In the genomic region with DNA sequence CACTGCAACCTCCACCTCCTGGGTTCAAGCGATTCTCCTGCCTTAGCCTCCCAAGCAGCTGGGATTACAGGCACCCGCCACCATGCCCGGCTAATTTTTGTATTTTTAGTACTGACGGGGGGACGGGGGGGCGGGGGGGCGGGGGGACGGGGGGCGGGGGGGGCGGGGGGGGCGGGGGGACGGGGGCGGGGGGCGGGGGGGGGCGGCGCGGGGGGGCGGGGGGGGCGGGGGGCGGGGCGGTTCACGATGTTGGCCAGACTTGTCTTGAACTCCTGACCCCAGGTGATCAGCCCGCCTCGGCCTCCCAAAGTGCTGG, we compare ENCODE assay signal across 8 cellular contexts. TPM values are rescaled to one million over a fixed set of nuclear protein-coding genes. Genes with fewer than 3 reads are reported as not detected.
DNase-seq lines count a peak whose midpoint lies in the region; ATAC-seq and TF ChIP-seq lines count a peak whose summit lies in the region.
"Not testable (repeated sequence)": the region's sequence is repeated elsewhere in the genome, so short reads cannot be mapped to it uniquely, and the experiment has no call there.

No MANE protein-coding gene starts in this region.

- H3K36me3 Mint-ChIP-seq in activated CD8-positive, alpha-beta memory T cell treated with anti-CD3 and anti-CD28 coated beads, Interleukin-2, amount 10 ng/mL, durations not matched to agents 7 days and 5 days: peaks cover 19% of the 10 kb centered on the region
- peaks cover 21% of the 10 kb centered on the region for H3K36me3 Mint-ChIP-seq in central memory CD8-positive, alpha-beta T cell (ENCODE audit: insufficient read depth)
- not testable (repeated sequence) for H3K36me3 Mint-ChIP-seq in glutamatergic neuron (ENCODE audit: unreplicated experiment)
- peaks cover 12% of the 10 kb centered on the region for H3K36me3 Mint-ChIP-seq in mesothelial cell of epicardium

- not testable (repeated sequence) for H3K4me1 ChIP-seq in ES-I3 (ENCODE audit: insufficient read depth, low read length); NT2/D1 (ENCODE audit: insufficient read depth, insufficient read length); uterus
- peaks cover 0 to 17% (median 13%) of the 10 kb centered on the region in 4 donors for H3K4me1 ChIP-seq in sigmoid colon

- H3K36me3 ChIP-seq in ES-I3 (ENCODE audit: insufficient read depth, low read length) (peaks cover 15% of the 10 kb centered on the region), sigmoid colon (peaks cover 0 to 18% (median under 1%) of the 10 kb centered on the region in 4 donors)
- H3K36me3 ChIP-seq in NT2/D1 (ENCODE audit: insufficient read depth, insufficient read length, low read length); uterus: not testable (repeated sequence)

- 12 to 18% methylated on average over 10 to 11 of the region's 24 CpGs for WGBS in sigmoid colon, 2 donors

- DNase-seq in NT2/D1 (ENCODE audit: low read depth, low spot score); activated CD8-positive, alpha-beta memory T cell treated with anti-CD3 and anti-CD28 coated beads, Interleukin-2, amount 10 ng/mL, durations not matched to agents 7 days and 5 days; central memory CD8-positive, alpha-beta T cell (ENCODE audit: low spot score in 2 of 2); glutamatergic neuron; mesothelial cell of epicardium (ENCODE audit: low spot score in 2 of 2, unreplicated experiment in 2 of 2); sigmoid colon; uterus: not testable (repeated sequence)

- not testable (repeated sequence) for TF ChIP-seq POLR2A in sigmoid colon (IDR thresholded peaks at IDR 0.05); uterus (IDR thresholded peaks at IDR 0.05)

- not testable (repeated sequence) for H3K9me3 ChIP-seq in ES-I3 (ENCODE audit: control insufficient read depth, insufficient read depth, low read length); NT2/D1 (ENCODE audit: insufficient read depth, low read length); sigmoid colon; uterus

- H3K27me3 ChIP-seq in NT2/D1 (ENCODE audit: insufficient read depth, insufficient read length); sigmoid colon; uterus: not testable (repeated sequence)

- not testable (repeated sequence) for H3K27me3 Mint-ChIP-seq in activated CD8-positive, alpha-beta memory T cell treated with anti-CD3 and anti-CD28 coated beads, Interleukin-2, amount 10 ng/mL, durations not matched to agents 7 days and 5 days; central memory CD8-positive, alpha-beta T cell; glutamatergic neuron (ENCODE audit: unreplicated experiment); mesothelial cell of epicardium (ENCODE audit: low read depth)

- peak overlapping the region; percentile 96 for H3K4me3 Mint-ChIP-seq in activated CD8-positive, alpha-beta memory T cell treated with anti-CD3 and anti-CD28 coated beads, Interleukin-2, amount 10 ng/mL, durations not matched to agents 7 days and 5 days
- H3K4me3 Mint-ChIP-seq in central memory CD8-positive, alpha-beta T cell: peak overlapping the region; percentile 89
- peak overlapping the region; percentile 95 for H3K4me3 Mint-ChIP-seq in glutamatergic neuron (ENCODE audit: unreplicated experiment)
- peak overlapping the region; percentile 86 for H3K4me3 Mint-ChIP-seq in mesothelial cell of epicardium

- TF ChIP-seq CTCF in glutamatergic neuron (IDR thresholded peaks at IDR 0.05; ENCODE audit: partially characterized antibody, unreplicated experiment); mesothelial cell of epicardium (IDR thresholded peaks at IDR 0.05; ENCODE audit: unreplicated experiment); sigmoid colon (IDR thresholded peaks at IDR 0.05); uterus (IDR thresholded peaks at IDR 0.05): not testable (repeated sequence)

- not testable (repeated sequence) for H3K9me3 Mint-ChIP-seq in activated CD8-positive, alpha-beta memory T cell treated with anti-CD3 and anti-CD28 coated beads, Interleukin-2, amount 10 ng/mL, durations not matched to agents 7 days and 5 days (ENCODE audit: low read depth); central memory CD8-positive, alpha-beta T cell; glutamatergic neuron (ENCODE audit: unreplicated experiment); mesothelial cell of epicardium

- peak overlapping the region; percentile 100 for H3K4me3 ChIP-seq in NT2/D1 (ENCODE audit: insufficient read length, low read depth)
- peak overlapping the region; percentile 83 to 93 (median 86) for H3K4me3 ChIP-seq in sigmoid colon
- H3K4me3 ChIP-seq in uterus: peak overlapping the region; percentile 53 to 90

- not testable (repeated sequence) for TF ChIP-seq EP300 in sigmoid colon (IDR thresholded peaks at IDR 0.05)

- not testable (repeated sequence) for ATAC-seq in activated CD8-positive, alpha-beta memory T cell treated with anti-CD3 and anti-CD28 coated beads, Interleukin-2, amount 10 ng/mL, durations not matched to agents 7 days and 5 days; central memory CD8-positive, alpha-beta T cell (replicated peaks; ENCODE audit: extremely low read depth, poor library complexity, severe bottlenecking)

- H3K4me1 Mint-ChIP-seq in activated CD8-positive, alpha-beta memory T cell treated with anti-CD3 and anti-CD28 coated beads, Interleukin-2, amount 10 ng/mL, durations not matched to agents 7 days and 5 days: peaks cover 29% of the 10 kb centered on the region
- H3K4me1 Mint-ChIP-seq in central memory CD8-positive, alpha-beta T cell: peaks cover 23% of the 10 kb centered on the region
- not testable (repeated sequence) for H3K4me1 Mint-ChIP-seq in glutamatergic neuron (ENCODE audit: low read depth, unreplicated experiment)
- peaks cover 13% of the 10 kb centered on the region for H3K4me1 Mint-ChIP-seq in mesothelial cell of epicardium

- H3K9ac ChIP-seq in ES-I3 (ENCODE audit: low read depth, low read length) (peak overlapping the region; percentile 95; the same call in 1 of the 2 replicates), NT2/D1 (ENCODE audit: insufficient read length, low read depth) (peak overlapping the region; percentile 99)

- intact Hi-C loops in sigmoid colon (cut with DNase I): loop anchor here (5.0 to 10.0 kb wide), 2 partner anchors 244 to 367 kb away; no protein-coding TSS in a partner anchor
- intact Hi-C loops in uterus (cut with DNase I; ENCODE audit: low total_unique reads): not testable (repeated sequence)

- peak overlapping the region; percentile 86 for H3K27ac Mint-ChIP-seq in activated CD8-positive, alpha-beta memory T cell treated with anti-CD3 and anti-CD28 coated beads, Interleukin-2, amount 10 ng/mL, durations not matched to agents 7 days and 5 days
- peak overlapping the region; percentile 67 for H3K27ac Mint-ChIP-seq in central memory CD8-positive, alpha-beta T cell (ENCODE audit: low read depth)
- not testable (repeated sequence) for H3K27ac Mint-ChIP-seq in glutamatergic neuron (ENCODE audit: unreplicated experiment)
- peak overlapping the region; percentile 85 for H3K27ac Mint-ChIP-seq in mesothelial cell of epicardium

- H3K27ac ChIP-seq in sigmoid colon (peak overlapping the region; percentile 86 to 91 (median 88)), uterus (peak overlapping the region; percentile 75 to 84)

- CTCF ChIA-PET in activated CD8-positive, alpha-beta memory T cell treated with anti-CD3 and anti-CD28 coated beads, Interleukin-2, amount 10 ng/mL, durations not matched to agents 7 days and 5 days (lab: Charles Lee): interaction anchor here (2.2 kb wide), 1 partner anchor 18 kb away, joined by 8 read pairs; no protein-coding TSS in a partner anchor

RNA-seq across cellular contexts. Expression of a gene that starts 0.4 kb away (rescaled TPM):
- total RNA-seq in activated CD8-positive, alpha-beta memory T cell treated with anti-CD3 and anti-CD28 coated beads, Interleukin-2, amount 10 ng/mL, durations not matched to agents 7 days and 5 days: 10 to 100 TPM; 31.4 to 37.5 TPM
- total RNA-seq in glutamatergic neuron (ENCODE audit: unreplicated experiment): 28.3 TPM
- total RNA-seq in mesothelial cell of epicardium: 44.3 to 45.2 TPM (median 44.4 TPM) in 3 replicates
- 10 to 100 TPM; 13.6 to 20.9 (median 17.1) TPM for total RNA-seq in sigmoid colon
- polyA plus RNA-seq in sigmoid colon: 10 to 100 TPM; 13.8 to 18.3 (median 16.4) TPM
- total RNA-seq in uterus: 10 to 100 TPM; 23.4 to 72.0 (median 36.0) TPM

RNA-seq across cellular contexts. Expression of a gene that starts 21.1 kb away (rescaled TPM):
- total RNA-seq in activated CD8-positive, alpha-beta memory T cell treated with anti-CD3 and anti-CD28 coated beads, Interleukin-2, amount 10 ng/mL, durations not matched to agents 7 days and 5 days: not detected
- total RNA-seq in glutamatergic neuron (ENCODE audit: unreplicated experiment) (not detected), mesothelial cell of epicardium (not detected in 3 replicates), sigmoid colon (not detected), uterus (not detected)
- polyA plus RNA-seq in sigmoid colon: not detected

RNA-seq across cellular contexts. Expression of a gene that starts 40.5 kb away (rescaled TPM):
- total RNA-seq in activated CD8-positive, alpha-beta memory T cell treated with anti-CD3 and anti-CD28 coated beads, Interleukin-2, amount 10 ng/mL, durations not matched to agents 7 days and 5 days: 10 to 100 TPM; 74.8 to 91.9 TPM
- total RNA-seq in glutamatergic neuron (ENCODE audit: unreplicated experiment) (16.6 TPM), mesothelial cell of epicardium (23.8 to 25.6 TPM (median 25.3 TPM) in 3 replicates), sigmoid colon (10 to 100 TPM; 48.5 to 94.2 (median 78.8) TPM), uterus (10 to 100 TPM in 2 of 4 donors, 1 to 10 TPM in 2; 1.2 to 48.6 (median 8.8) TPM)
- polyA plus RNA-seq in sigmoid colon: 10 to 100 TPM; 31.4 to 59.9 (median 34.8) TPM
